Comparison of ENCODE assay signal across 8 cellular contexts in genomic region chr17:75152971-75153853, GRCh38. TPM values are rescaled to one million over a fixed set of nuclear protein-coding genes. Genes with fewer than 3 reads are reported as not detected.
DNase-seq lines count a peak whose midpoint lies in the region; ATAC-seq and TF ChIP-seq lines count a peak whose summit lies in the region.

No MANE protein-coding gene starts in this region.

- ATAC-seq in Right ventricle myocardium superior (ENCODE audit: poor library complexity), result no peak
- ATAC-seq in GM18520 (IDR thresholded peaks at IDR 0.05; ENCODE audit: unreplicated experiment), result no peak

- peak overlapping the region; percentile 87 to 95 for H3K9ac ChIP-seq in mucosa of rectum (ENCODE audit: low read depth in 1 of 2, low read length in 2 of 2)

- no peak overlapping the region for H3K27ac ChIP-seq in left ventricle myocardium inferior (replicated peaks)
- H3K27ac ChIP-seq in dorsolateral prefrontal cortex, result peak overlapping the region in 13 of 59 donors; percentile 15 to 86 (median 75)
- peak overlapping the region; percentile 74 to 82 for H3K27ac ChIP-seq in mucosa of rectum (ENCODE audit: low read depth in 2 of 2, low read length in 2 of 2)
- H3K27ac ChIP-seq in vagina, result peak overlapping the region; percentile 30

- H3K9me3 ChIP-seq in left ventricle myocardium inferior (replicated peaks) (no peaks in the 10 kb centered on the region), mucosa of rectum (ENCODE audit: control insufficient read depth in 2 of 2, low read length in 2 of 2) (no peaks in the 10 kb centered on the region), vagina (no peaks in the 10 kb centered on the region)

- intact Hi-C loops in left ventricle myocardium inferior (cut with micrococcal nuclease), result no loop called here
- intact Hi-C loops in Right ventricle myocardium superior (cut with DNase I), result no loop called here
- intact Hi-C loops in dorsolateral prefrontal cortex (cut with DNase I), result no loop called here
- intact Hi-C loops in vagina (cut with DNase I), result no loop called here

- no peak for TF ChIP-seq CTCF in left ventricle myocardium inferior (IDR thresholded peaks at IDR 0.05; ENCODE audit: borderline replicate concordance)
- TF ChIP-seq CTCF in dorsolateral prefrontal cortex (IDR thresholded peaks at IDR 0.05 in 54 of 56, conservative IDR thresholded peaks at IDR 0.05 in 2 of 56; ENCODE audit: low read depth in 1 of 56, partially characterized antibody in 56 of 56), result no peak
- TF ChIP-seq CTCF in vagina (IDR thresholded peaks at IDR 0.05), result no peak

- no peak for TF ChIP-seq POLR2A in vagina (IDR thresholded peaks at IDR 0.05)

- H3K27me3 ChIP-seq in left ventricle myocardium inferior (ENCODE audit: low read depth) (no peaks in the 10 kb centered on the region), dorsolateral prefrontal cortex (no peaks in the 10 kb centered on the region), mucosa of rectum (ENCODE audit: control insufficient read depth in 2 of 2, insufficient read depth in 2 of 2, low read length in 2 of 2) (no peaks in the 10 kb centered on the region), vagina (no peaks in the 10 kb centered on the region)

- H3K36me3 ChIP-seq in left ventricle myocardium inferior, result no peaks in the 10 kb centered on the region
- H3K36me3 ChIP-seq in mucosa of rectum (ENCODE audit: control insufficient read depth in 2 of 2, insufficient read depth in 2 of 2, low read length in 2 of 2), result peaks cover 0 to 2% of the 10 kb centered on the region in 2 donors
- peaks cover 0 to 2% of the 10 kb centered on the region in 2 donors for H3K36me3 ChIP-seq in vagina

- H3K4me1 ChIP-seq in left ventricle myocardium inferior (peaks cover 22% of the 10 kb centered on the region), mucosa of rectum (ENCODE audit: control insufficient read depth in 2 of 2, insufficient read depth in 2 of 2, low read length in 2 of 2) (peaks cover 14 to 17% of the 10 kb centered on the region in 2 donors), vagina (peaks cover 28% of the 10 kb centered on the region)

- peak overlapping the region; percentile 75 for H3K4me3 ChIP-seq in left ventricle myocardium inferior
- H3K4me3 ChIP-seq in dorsolateral prefrontal cortex, result peak overlapping the region; percentile 57 to 98 (median 83)
- H3K4me3 ChIP-seq in mucosa of rectum (ENCODE audit: low read length in 2 of 2), result peak overlapping the region; percentile 77 to 91
- H3K4me3 ChIP-seq in vagina, result peak overlapping the region; percentile 85 to 94

- DNase-seq in left ventricle myocardium inferior, result no peak
- no peak for DNase-seq in Right ventricle myocardium superior
- peak; percentile 51 for DNase-seq in NAMALWA (ENCODE audit: low spot score)
- DNase-seq in SW480 (ENCODE audit: low spot score), result peak; percentile 69
- DNase-seq in dorsolateral prefrontal cortex, result peak in 4 of 10 donors; percentile 30 to 67 (median 36)
- DNase-seq in vagina (ENCODE audit: extremely low spot score in 2 of 2), result no peak

RNA-seq across cellular contexts. Expression of gene JPT1, which starts 1.1 kb away (rescaled TPM):
- total RNA-seq in left ventricle myocardium inferior (13.8 TPM), Right ventricle myocardium superior (15.0 TPM), dorsolateral prefrontal cortex (10 to 100 TPM; 20.4 to 90.4 (median 55.3) TPM), vagina (48.1 TPM)

RNA-seq across cellular contexts. Expression of gene NT5C, which starts 21.7 kb away (rescaled TPM):
- total RNA-seq in left ventricle myocardium inferior (25.9 TPM), Right ventricle myocardium superior (24.6 TPM), dorsolateral prefrontal cortex (10 to 100 TPM in 118 of 120 experiments, 1 to 10 TPM in 2; 7.5 to 35.9 (median 18.9) TPM), vagina (98.5 TPM)

RNA-seq across cellular contexts. Expression of gene SUMO2, which starts 29.5 kb away (rescaled TPM):
- 183 TPM for total RNA-seq in left ventricle myocardium inferior
- total RNA-seq in Right ventricle myocardium superior, result 200 TPM
- total RNA-seq in dorsolateral prefrontal cortex, result 100 to 1,000 TPM; 161 to 320 (median 250) TPM
- 63.6 TPM for total RNA-seq in vagina

RNA-seq across cellular contexts. Expression of gene ARMC7, which starts 43.4 kb away (rescaled TPM):
- total RNA-seq in left ventricle myocardium inferior (6.2 TPM), Right ventricle myocardium superior (5.3 TPM), dorsolateral prefrontal cortex (10 to 100 TPM in 86 of 120 experiments, 1 to 10 TPM in 34; 7.0 to 16.8 (median 11.3) TPM), vagina (12.8 TPM)

RNA-seq across cellular contexts. Expression of gene NUP85, which starts 52.3 kb away (rescaled TPM):
- total RNA-seq in left ventricle myocardium inferior (21.2 TPM), Right ventricle myocardium superior (25.2 TPM), dorsolateral prefrontal cortex (10 to 100 TPM; 31.2 to 80.8 (median 50.2) TPM), vagina (33.9 TPM)

Comparison
In these comparisons a context has a peak if more than half of its experiments do, and no peak if none do; other contexts are left out.
1. DNase-seq: peak in NAMALWA (single experiment) and SW480 (single experiment); none in left ventricle myocardium inferior (single experiment), Right ventricle myocardium superior (single experiment) and vagina (0 of 2).
2. Peak in every context shown above with its lines, with median percentiles within 50 percentile points of each other: H3K4me3 ChIP-seq.